8 cellular contexts compared by ENCODE assay signal in the genomic region with DNA sequence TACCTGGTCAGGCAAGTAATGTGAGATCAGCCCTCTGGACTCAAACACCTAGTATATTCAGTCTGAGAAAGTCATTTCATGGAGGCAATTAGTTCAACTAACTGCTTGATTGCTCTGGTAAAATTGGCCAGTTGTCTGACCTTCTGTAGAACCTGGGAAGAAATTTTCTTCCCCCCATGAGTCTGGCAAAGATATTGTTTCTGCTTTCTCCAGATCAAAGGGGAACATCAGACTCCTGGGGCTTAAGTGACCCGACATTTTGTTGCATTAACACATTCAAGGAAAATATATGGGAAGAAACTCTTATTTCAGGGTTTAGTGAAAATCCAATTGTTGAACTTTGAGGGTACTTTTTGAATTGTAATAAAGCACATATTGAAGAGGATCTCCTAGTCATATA.
"Had no signal": no experiment of that assay in that cellular context is flagged by ENCODE, and none has a peak within 500 bp of the region (broad histone marks: within the 10 kb centered on the region; RNA-seq: fewer than 3 reads in every experiment).

No MANE protein-coding gene starts in this region.

- H3K9me3 Mint-ChIP-seq: H9 had no signal

- ATAC-seq: HCT116 had no signal

- H3K4me3 ChIP-seq: GM23248, HAP-1 had no signal

- H3K27ac ChIP-seq: GM23248 had no signal

- H3K36me3 ChIP-seq: HAP-1 had no signal

- H2AFZ ChIP-seq: GM23248 had no signal

- H3K27ac Mint-ChIP-seq: H9, HFFc6 had no signal

- H3K4me3 Mint-ChIP-seq: H9, HFFc6 had no signal

- H3K9me3 ChIP-seq: HAP-1 had no signal

- DNase-seq: GM23248, GOT3, H7, H9, HCEC 1CT, HFFc6 had no signal
